In genomic region chr11:109076870-109077269, GRCh38 we compare ENCODE assay signal across 28 cellular contexts.
"Had no signal": no experiment of that assay in that cellular context is flagged by ENCODE, and none has a peak within 500 bp of the region (broad histone marks: within the 10 kb centered on the region; RNA-seq: fewer than 3 reads in every experiment).

No MANE protein-coding gene starts in this region.

- H3K36me3 ChIP-seq: brain microvascular endothelial cell, heart right ventricle had no signal

- H3K4me3 ChIP-seq: heart right ventricle, mucosa of descending colon had no signal

- FAIRE-seq: colon, keratinocyte, small intestine had no signal

- H3K36me3 Mint-ChIP-seq: activated CD8-positive, alpha-beta memory T cell treated with anti-CD3 and anti-CD28 coated beads, Interleukin-2, amount 10 ng/mL, durations not matched to agents 7 days and 5 days; activated naive CD4-positive, alpha-beta T cell treated with anti-CD3 and anti-CD28 coated beads, Interleukin-2, amount 10 ng/mL, durations not matched to agents 7 days and 5 days; stimulated activated naive B cell treated with anti-CD40 and anti-IgM and Interleukin-4, amounts not matched to agents 10 μg/mL and 1 μg/mL and 100 μg/mL, for 72 hours; type B pancreatic cell had no signal

- DNase-seq: activated CD4-positive, alpha-beta memory T cell treated with anti-CD3 and anti-CD28 coated beads, Interleukin-2, amount 10 ng/mL, durations not matched to agents 7 days and 5 days; activated CD4-positive, alpha-beta T cell treated with anti-CD3 and anti-CD28 coated beads for 48 hours; activated CD4-positive, CD25-positive, alpha-beta regulatory T cell; activated CD8-positive, alpha-beta memory T cell treated with anti-CD3 and anti-CD28 coated beads, Interleukin-2, amount 10 ng/mL, durations not matched to agents 7 days and 5 days; activated effector memory CD4-positive, alpha-beta T cell treated with anti-CD3 and anti-CD28 coated beads, Interleukin-2, amount 50 U/mL, for 16 hours; activated naive CD4-positive, alpha-beta T cell treated with anti-CD3 and anti-CD28 coated beads, Interleukin-2, amount 10 ng/mL, durations not matched to agents 7 days and 5 days; activated naive CD8-positive, alpha-beta T cell treated with anti-CD3 and anti-CD28 coated beads, Interleukin-2, amount 50 U/mL, for 24 hours; activated T-cell treated with anti-CD3 and anti-CD28 coated beads for 4 hours; aorta; brain microvascular endothelial cell; effector memory CD4-positive, alpha-beta T cell; heart right ventricle; left colon; mesenchymal stem cell; mucosa of descending colon; nephron progenitor cell; occipital lobe; small intestine; stimulated activated CD4-positive, alpha-beta T cell treated with anti-CD3 and anti-CD28 coated beads, Interleukin-2, amount 100 ng/mL, for 48 hours; stimulated activated CD8-positive, alpha-beta memory T cell treated with anti-CD3 and anti-CD28 coated beads, Interleukin-4, amount 100 ng/mL, for 48 hours; stimulated activated naive B cell treated with anti-CD40 and anti-IgM and Interleukin-4, amounts not matched to agents 10 μg/mL and 1 μg/mL and 100 μg/mL, for 72 hours; SW 1271; T-helper 17 cell had no signal

- H3K27ac Mint-ChIP-seq: activated CD4-positive, alpha-beta memory T cell treated with anti-CD3 and anti-CD28 coated beads, Interleukin-2, amount 10 ng/mL, durations not matched to agents 7 days and 5 days; activated CD8-positive, alpha-beta memory T cell treated with anti-CD3 and anti-CD28 coated beads, Interleukin-2, amount 10 ng/mL, durations not matched to agents 7 days and 5 days; activated naive CD4-positive, alpha-beta T cell treated with anti-CD3 and anti-CD28 coated beads, Interleukin-2, amount 10 ng/mL, durations not matched to agents 7 days and 5 days; activated naive CD8-positive, alpha-beta T cell treated with anti-CD3 and anti-CD28 coated beads, Interleukin-2, amount 50 U/mL, for 24 hours; stimulated activated naive B cell treated with anti-CD40 and anti-IgM and Interleukin-4, amounts not matched to agents 10 μg/mL and 1 μg/mL and 100 μg/mL, for 72 hours; T-helper 17 cell; type B pancreatic cell had no signal

- H3K9me3 Mint-ChIP-seq: activated CD4-positive, alpha-beta memory T cell treated with anti-CD3 and anti-CD28 coated beads, Interleukin-2, amount 10 ng/mL, durations not matched to agents 7 days and 5 days; activated naive CD8-positive, alpha-beta T cell treated with anti-CD3 and anti-CD28 coated beads, Interleukin-2, amount 50 U/mL, for 24 hours; type B pancreatic cell had no signal

- H3K4me1 Mint-ChIP-seq: activated CD4-positive, alpha-beta memory T cell treated with anti-CD3 and anti-CD28 coated beads, Interleukin-2, amount 10 ng/mL, durations not matched to agents 7 days and 5 days; activated CD8-positive, alpha-beta memory T cell treated with anti-CD3 and anti-CD28 coated beads, Interleukin-2, amount 10 ng/mL, durations not matched to agents 7 days and 5 days; activated naive CD4-positive, alpha-beta T cell treated with anti-CD3 and anti-CD28 coated beads, Interleukin-2, amount 10 ng/mL, durations not matched to agents 7 days and 5 days; activated naive CD8-positive, alpha-beta T cell treated with anti-CD3 and anti-CD28 coated beads, Interleukin-2, amount 50 U/mL, for 24 hours; central memory CD8-positive, alpha-beta T cell; T-helper 17 cell had no signal

- H3K27me3 ChIP-seq: brain microvascular endothelial cell, heart right ventricle had no signal

- H3K4me3 Mint-ChIP-seq: activated CD4-positive, alpha-beta memory T cell treated with anti-CD3 and anti-CD28 coated beads, Interleukin-2, amount 10 ng/mL, durations not matched to agents 7 days and 5 days; activated CD8-positive, alpha-beta memory T cell treated with anti-CD3 and anti-CD28 coated beads, Interleukin-2, amount 10 ng/mL, durations not matched to agents 7 days and 5 days; activated naive CD4-positive, alpha-beta T cell treated with anti-CD3 and anti-CD28 coated beads, Interleukin-2, amount 10 ng/mL, durations not matched to agents 7 days and 5 days; activated naive CD8-positive, alpha-beta T cell treated with anti-CD3 and anti-CD28 coated beads, Interleukin-2, amount 50 U/mL, for 24 hours; central memory CD8-positive, alpha-beta T cell; nephron progenitor cell; stimulated activated naive B cell treated with anti-CD40 and anti-IgM and Interleukin-4, amounts not matched to agents 10 μg/mL and 1 μg/mL and 100 μg/mL, for 72 hours; T-helper 17 cell; type B pancreatic cell had no signal

- H3K27ac ChIP-seq: brain microvascular endothelial cell had no signal

- ATAC-seq: activated CD8-positive, alpha-beta memory T cell treated with anti-CD3 and anti-CD28 coated beads, Interleukin-2, amount 10 ng/mL, durations not matched to agents 7 days and 5 days; activated naive CD8-positive, alpha-beta T cell treated with anti-CD3 and anti-CD28 coated beads, Interleukin-2, amount 50 U/mL, for 24 hours; left colon; mucosa of descending colon; sciatic nerve; stimulated activated naive B cell treated with anti-CD40 and anti-IgM and Interleukin-4, amounts not matched to agents 10 μg/mL and 1 μg/mL and 100 μg/mL, for 72 hours; T-helper 17 cell had no signal

- H3K9me3 ChIP-seq: heart right ventricle, mucosa of descending colon had no signal

- H3K27me3 Mint-ChIP-seq: activated CD4-positive, alpha-beta memory T cell treated with anti-CD3 and anti-CD28 coated beads, Interleukin-2, amount 10 ng/mL, durations not matched to agents 7 days and 5 days; activated CD8-positive, alpha-beta memory T cell treated with anti-CD3 and anti-CD28 coated beads, Interleukin-2, amount 10 ng/mL, durations not matched to agents 7 days and 5 days; activated naive CD4-positive, alpha-beta T cell treated with anti-CD3 and anti-CD28 coated beads, Interleukin-2, amount 10 ng/mL, durations not matched to agents 7 days and 5 days; activated naive CD8-positive, alpha-beta T cell treated with anti-CD3 and anti-CD28 coated beads, Interleukin-2, amount 50 U/mL, for 24 hours; central memory CD8-positive, alpha-beta T cell; stimulated activated naive B cell treated with anti-CD40 and anti-IgM and Interleukin-4, amounts not matched to agents 10 μg/mL and 1 μg/mL and 100 μg/mL, for 72 hours had no signal
